In the genomic region with DNA sequence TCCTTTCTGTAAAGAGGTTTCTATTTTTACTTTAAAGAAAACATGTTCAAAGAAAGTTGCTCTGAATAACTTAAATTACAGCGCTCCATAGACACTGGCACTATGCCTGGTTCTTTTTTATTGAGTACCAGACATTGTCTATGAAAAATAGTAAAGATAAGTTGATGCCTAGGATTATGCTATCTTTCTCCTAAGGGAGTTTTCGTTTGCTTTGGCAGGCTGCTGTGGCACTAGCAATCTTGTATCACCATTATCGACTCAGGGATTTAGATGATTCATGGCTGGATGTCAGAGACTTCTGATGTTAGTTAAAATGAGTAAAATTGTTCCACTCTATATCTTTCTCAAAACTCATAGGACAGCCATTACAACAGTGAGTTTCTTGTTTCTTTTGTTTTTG, we compare ENCODE assay signal across 1 cellular context.
TF ChIP-seq lines count a peak whose summit lies in the region.

No MANE protein-coding gene starts in this region.

TF ChIP-seq in SK-N-SH, 30 proteins besides CTCF, POLR2A, EP300 and RAD21:
- TF ChIP-seq MEF2A (IDR thresholded peaks at IDR 0.05; ENCODE audit: borderline replicate concordance, low read depth) (no peak; the same call in 1 of the 2 replicates), FOSL2 (IDR thresholded peaks at IDR 0.05; ENCODE audit: borderline replicate concordance, low read depth) (peak; percentile 31; the same call in 1 of the 2 replicates), SIN3A (IDR thresholded peaks at IDR 0.05; ENCODE audit: borderline replicate concordance, low read depth, low read length) (no peak), TCF12 (IDR thresholded peaks at IDR 0.05) (peak; percentile 61), NFIC (IDR thresholded peaks at IDR 0.05; ENCODE audit: borderline replicate concordance) (peak; percentile 78), FOXM1 (IDR thresholded peaks at IDR 0.05; ENCODE audit: low read depth) (no peak), ELF1 (IDR thresholded peaks at IDR 0.05) (no peak), POLR2AphosphoS5 (IDR thresholded peaks at IDR 0.05; ENCODE audit: low read depth, low read length) (no peak), RXRA (IDR thresholded peaks at IDR 0.05; ENCODE audit: borderline replicate concordance, low read depth) (no peak), RCOR1 (IDR thresholded peaks at IDR 0.05; ENCODE audit: low read length) (no peak), GATA2 (CRISPR knock-in tag; IDR thresholded peaks at IDR 0.05) (no peak), JUND (IDR thresholded peaks at IDR 0.05) (peak; percentile 41), EZH2phosphoT487 (IDR thresholded peaks at IDR 0.05; ENCODE audit: borderline replicate concordance, low read depth) (no peak), FOXJ3 (CRISPR knock-in tag; IDR thresholded peaks at IDR 0.05) (no peak), SMC3 (IDR thresholded peaks at IDR 0.05; ENCODE audit: low read depth, low read length) (no peak), TEAD4 (IDR thresholded peaks at IDR 0.05; ENCODE audit: borderline replicate concordance, insufficient read depth) (0 out of 2 replicates have a peak, but pooled peaks have one; percentile 37), YY1 (IDR thresholded peaks at IDR 0.05; ENCODE audit: low read depth) (0 out of 2 replicates have a peak, but pooled peaks have one; percentile 26)
- TF ChIP-seq, protein P1, sequence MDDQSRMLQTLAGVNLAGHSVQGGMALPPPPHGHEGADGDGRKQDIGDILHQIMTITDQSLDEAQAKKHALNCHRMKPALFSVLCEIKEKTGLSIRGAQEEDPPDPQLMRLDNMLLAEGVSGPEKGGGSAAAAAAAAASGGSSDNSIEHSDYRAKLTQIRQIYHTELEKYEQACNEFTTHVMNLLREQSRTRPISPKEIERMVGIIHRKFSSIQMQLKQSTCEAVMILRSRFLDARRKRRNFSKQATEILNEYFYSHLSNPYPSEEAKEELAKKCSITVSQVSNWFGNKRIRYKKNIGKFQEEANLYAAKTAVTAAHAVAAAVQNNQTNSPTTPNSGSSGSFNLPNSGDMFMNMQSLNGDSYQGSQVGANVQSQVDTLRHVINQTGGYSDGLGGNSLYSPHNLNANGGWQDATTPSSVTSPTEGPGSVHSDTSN (IDR thresholded peaks at IDR 0.05) = peak; percentile 71
- TF ChIP-seq, protein P2, sequence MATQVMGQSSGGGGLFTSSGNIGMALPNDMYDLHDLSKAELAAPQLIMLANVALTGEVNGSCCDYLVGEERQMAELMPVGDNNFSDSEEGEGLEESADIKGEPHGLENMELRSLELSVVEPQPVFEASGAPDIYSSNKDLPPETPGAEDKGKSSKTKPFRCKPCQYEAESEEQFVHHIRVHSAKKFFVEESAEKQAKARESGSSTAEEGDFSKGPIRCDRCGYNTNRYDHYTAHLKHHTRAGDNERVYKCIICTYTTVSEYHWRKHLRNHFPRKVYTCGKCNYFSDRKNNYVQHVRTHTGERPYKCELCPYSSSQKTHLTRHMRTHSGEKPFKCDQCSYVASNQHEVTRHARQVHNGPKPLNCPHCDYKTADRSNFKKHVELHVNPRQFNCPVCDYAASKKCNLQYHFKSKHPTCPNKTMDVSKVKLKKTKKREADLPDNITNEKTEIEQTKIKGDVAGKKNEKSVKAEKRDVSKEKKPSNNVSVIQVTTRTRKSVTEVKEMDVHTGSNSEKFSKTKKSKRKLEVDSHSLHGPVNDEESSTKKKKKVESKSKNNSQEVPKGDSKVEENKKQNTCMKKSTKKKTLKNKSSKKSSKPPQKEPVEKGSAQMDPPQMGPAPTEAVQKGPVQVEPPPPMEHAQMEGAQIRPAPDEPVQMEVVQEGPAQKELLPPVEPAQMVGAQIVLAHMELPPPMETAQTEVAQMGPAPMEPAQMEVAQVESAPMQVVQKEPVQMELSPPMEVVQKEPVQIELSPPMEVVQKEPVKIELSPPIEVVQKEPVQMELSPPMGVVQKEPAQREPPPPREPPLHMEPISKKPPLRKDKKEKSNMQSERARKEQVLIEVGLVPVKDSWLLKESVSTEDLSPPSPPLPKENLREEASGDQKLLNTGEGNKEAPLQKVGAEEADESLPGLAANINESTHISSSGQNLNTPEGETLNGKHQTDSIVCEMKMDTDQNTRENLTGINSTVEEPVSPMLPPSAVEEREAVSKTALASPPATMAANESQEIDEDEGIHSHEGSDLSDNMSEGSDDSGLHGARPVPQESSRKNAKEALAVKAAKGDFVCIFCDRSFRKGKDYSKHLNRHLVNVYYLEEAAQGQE (IDR thresholded peaks at IDR 0.05; ENCODE audit: low read depth, low read length) = no peak
- TF ChIP-seq, protein P3, sequence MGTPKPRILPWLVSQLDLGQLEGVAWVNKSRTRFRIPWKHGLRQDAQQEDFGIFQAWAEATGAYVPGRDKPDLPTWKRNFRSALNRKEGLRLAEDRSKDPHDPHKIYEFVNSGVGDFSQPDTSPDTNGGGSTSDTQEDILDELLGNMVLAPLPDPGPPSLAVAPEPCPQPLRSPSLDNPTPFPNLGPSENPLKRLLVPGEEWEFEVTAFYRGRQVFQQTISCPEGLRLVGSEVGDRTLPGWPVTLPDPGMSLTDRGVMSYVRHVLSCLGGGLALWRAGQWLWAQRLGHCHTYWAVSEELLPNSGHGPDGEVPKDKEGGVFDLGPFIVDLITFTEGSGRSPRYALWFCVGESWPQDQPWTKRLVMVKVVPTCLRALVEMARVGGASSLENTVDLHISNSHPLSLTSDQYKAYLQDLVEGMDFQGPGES (IDR thresholded peaks at IDR 0.05; ENCODE audit: low read depth, low read length) = no peak
- TF ChIP-seq, protein P4, sequence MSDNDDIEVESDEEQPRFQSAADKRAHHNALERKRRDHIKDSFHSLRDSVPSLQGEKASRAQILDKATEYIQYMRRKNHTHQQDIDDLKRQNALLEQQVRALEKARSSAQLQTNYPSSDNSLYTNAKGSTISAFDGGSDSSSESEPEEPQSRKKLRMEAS (IDR thresholded peaks at IDR 0.05; ENCODE audit: low read depth) = no peak
- TF ChIP-seq, protein P5, sequence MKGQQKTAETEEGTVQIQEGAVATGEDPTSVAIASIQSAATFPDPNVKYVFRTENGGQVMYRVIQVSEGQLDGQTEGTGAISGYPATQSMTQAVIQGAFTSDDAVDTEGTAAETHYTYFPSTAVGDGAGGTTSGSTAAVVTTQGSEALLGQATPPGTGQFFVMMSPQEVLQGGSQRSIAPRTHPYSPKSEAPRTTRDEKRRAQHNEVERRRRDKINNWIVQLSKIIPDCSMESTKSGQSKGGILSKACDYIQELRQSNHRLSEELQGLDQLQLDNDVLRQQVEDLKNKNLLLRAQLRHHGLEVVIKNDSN (IDR thresholded peaks at IDR 0.05; ENCODE audit: borderline replicate concordance, low read depth) = no peak
- TF ChIP-seq, protein P6, sequence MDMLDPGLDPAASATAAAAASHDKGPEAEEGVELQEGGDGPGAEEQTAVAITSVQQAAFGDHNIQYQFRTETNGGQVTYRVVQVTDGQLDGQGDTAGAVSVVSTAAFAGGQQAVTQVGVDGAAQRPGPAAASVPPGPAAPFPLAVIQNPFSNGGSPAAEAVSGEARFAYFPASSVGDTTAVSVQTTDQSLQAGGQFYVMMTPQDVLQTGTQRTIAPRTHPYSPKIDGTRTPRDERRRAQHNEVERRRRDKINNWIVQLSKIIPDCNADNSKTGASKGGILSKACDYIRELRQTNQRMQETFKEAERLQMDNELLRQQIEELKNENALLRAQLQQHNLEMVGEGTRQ (IDR thresholded peaks at IDR 0.05; ENCODE audit: borderline replicate concordance, low read depth, low read length) = no peak
